Comparison of ENCODE assay signal across 14 cellular contexts in the genomic region with DNA sequence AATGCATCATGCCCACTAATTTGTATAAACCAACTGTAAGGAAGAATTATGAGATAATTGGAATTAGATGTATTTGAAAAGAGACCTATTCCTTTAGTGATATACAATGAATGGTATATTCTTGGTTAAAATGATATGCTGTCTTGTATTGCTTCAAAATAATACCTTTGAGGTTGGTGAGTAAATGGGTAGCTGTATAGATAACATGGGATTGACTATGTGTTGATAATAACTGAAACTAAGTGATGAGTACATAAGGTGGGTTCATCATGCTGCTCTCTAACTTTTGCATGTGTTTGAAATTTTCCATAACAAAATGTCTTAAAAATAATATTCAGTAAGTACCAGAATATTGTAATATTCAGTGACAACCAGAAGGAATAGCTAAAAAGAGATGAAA.
DNase-seq lines count a peak whose midpoint lies in the region; ATAC-seq, FAIRE-seq and TF ChIP-seq lines count a peak whose summit lies in the region.
"Had no signal": no experiment of that assay in that cellular context is flagged by ENCODE, and none has a peak within 500 bp of the region (broad histone marks: within the 10 kb centered on the region; RNA-seq: fewer than 3 reads in every experiment).

No MANE protein-coding gene starts in this region.

- intact Hi-C loops in MCF 10A (cut with micrococcal nuclease): no loop called here

- CTCF ChIA-PET in A549 (lab: Yijun Ruan, JAX): interaction anchor here (1.0 to 1.7 kb wide), 2 partner anchors 8 to 67 kb away, joined by 3 read pairs; no protein-coding TSS in a partner anchor
- CTCF ChIA-PET in MCF 10A (lab: Yijun Ruan, JAX): interaction anchor here (0.7 to 1.0 kb wide), 3 partner anchors 19 to 310 kb away, joined by 3 read pairs; no protein-coding TSS in a partner anchor

- TF ChIP-seq CTCF in A549 (IDR thresholded peaks at IDR 0.05): no peak
- no peak for TF ChIP-seq CTCF in HFFc6 (IDR thresholded peaks at IDR 0.05)
- no peak for TF ChIP-seq CTCF in MCF 10A (IDR thresholded peaks at IDR 0.05; ENCODE audit: unreplicated experiment)
- no peak for TF ChIP-seq CTCF in suprapubic skin (IDR thresholded peaks at IDR 0.05)

- H3K9me3 ChIP-seq in A549 (no peaks in the 10 kb centered on the region), suprapubic skin (no peaks in the 10 kb centered on the region)

- H3K27me3 Mint-ChIP-seq in HFFc6 (ENCODE audit: insufficient read depth) (no peaks in the 10 kb centered on the region), MCF 10A (ENCODE audit: insufficient read depth, unreplicated experiment) (no peaks in the 10 kb centered on the region)
- H3K27me3 Mint-ChIP-seq: B cell; stimulated activated naive B cell treated with anti-CD40 and anti-IgM and Interleukin-4, amounts not matched to agents 10 μg/mL and 1 μg/mL and 100 μg/mL, for 72 hours had no signal

- H3K27me3 ChIP-seq in suprapubic skin: no peaks in the 10 kb centered on the region
- H3K27me3 ChIP-seq: neural progenitor cell had no signal

- TF ChIP-seq RAD21 in A549 (conservative IDR thresholded peaks at IDR 0.05 in 1 of 2, IDR thresholded peaks at IDR 0.05 in 1 of 2): no peak

- H3K4me1 Mint-ChIP-seq in HFFc6 (ENCODE audit: low read depth) (peaks cover 55% of the 10 kb centered on the region), MCF 10A (ENCODE audit: insufficient read depth, unreplicated experiment) (peaks cover 31% of the 10 kb centered on the region)
- H3K4me1 Mint-ChIP-seq in stimulated activated effector memory CD8-positive, alpha-beta T cell treated with anti-CD3 and anti-CD28 coated beads, Interleukin-12 subunit alpha, Interleukin-12 subunit beta, amount 100 ng/mL, for 72 hours: peaks cover 17% of the 10 kb centered on the region
- H3K4me1 Mint-ChIP-seq: B cell, neural progenitor cell had no signal

- TF ChIP-seq POLR2A in A549 (IDR thresholded peaks at IDR 0.05; ENCODE audit: low read length) (no peak), suprapubic skin (IDR thresholded peaks at IDR 0.05) (no peak)

- H3K4me3 Mint-ChIP-seq in HFFc6: no peak overlapping the region
- no peak overlapping the region for H3K4me3 Mint-ChIP-seq in MCF 10A (ENCODE audit: unreplicated experiment)
- H3K4me3 Mint-ChIP-seq in stimulated activated effector memory CD8-positive, alpha-beta T cell treated with anti-CD3 and anti-CD28 coated beads, Interleukin-12 subunit alpha, Interleukin-12 subunit beta, amount 100 ng/mL, for 72 hours: no peak overlapping the region
- H3K4me3 Mint-ChIP-seq: B cell; neural progenitor cell; stimulated activated naive B cell treated with anti-CD40 and anti-IgM and Interleukin-4, amounts not matched to agents 10 μg/mL and 1 μg/mL and 100 μg/mL, for 72 hours had no signal

- H3K27ac ChIP-seq in A549 (peak overlapping the region; percentile 68 to 85), suprapubic skin (no peak overlapping the region)
- H3K27ac ChIP-seq: neural progenitor cell had no signal

- H3K4me2 ChIP-seq in A549: peak overlapping the region; percentile 49
- H3K4me2 ChIP-seq: neural progenitor cell had no signal

- POLR2A ChIA-PET in A549 (lab: Yijun Ruan, JAX) (interaction anchor here (2.2 kb wide), 1 partner anchor 313 kb away, joined by 9 read pairs; a partner anchor contains a TSS), MCF 10A (lab: Yijun Ruan, JAX) (interaction anchor here (0.7 to 0.8 kb wide), 2 partner anchors 16 to 32 kb away, joined by 3 to 4 read pairs; no protein-coding TSS in a partner anchor)

- BruUV-seq in MCF 10A (replicated peaks; lab: Mats Ljungman, UMichigan): no TSS peak

- H3K36me3 Mint-ChIP-seq in HFFc6 (ENCODE audit: low read depth) (no peaks in the 10 kb centered on the region), MCF 10A (ENCODE audit: insufficient read depth, unreplicated experiment) (no peaks in the 10 kb centered on the region)
- no peaks in the 10 kb centered on the region for H3K36me3 Mint-ChIP-seq in stimulated activated effector memory CD8-positive, alpha-beta T cell treated with anti-CD3 and anti-CD28 coated beads, Interleukin-12 subunit alpha, Interleukin-12 subunit beta, amount 100 ng/mL, for 72 hours
- H3K36me3 Mint-ChIP-seq: neural progenitor cell; stimulated activated naive B cell treated with anti-CD40 and anti-IgM and Interleukin-4, amounts not matched to agents 10 μg/mL and 1 μg/mL and 100 μg/mL, for 72 hours had no signal

- TF ChIP-seq EP300 in A549 (IDR thresholded peaks at IDR 0.05) (no peak), suprapubic skin (IDR thresholded peaks at IDR 0.05) (no peak)

- DNase-seq in A549 (ENCODE audit: low read depth in 1 of 2, low spot score in 1 of 2) (no peak), HFFc6 (no peak), MCF 10A (ENCODE audit: unreplicated experiment) (no peak), suprapubic skin (ENCODE audit: low spot score in 2 of 2) (no peak)
- no peak for DNase-seq in stimulated activated effector memory CD8-positive, alpha-beta T cell treated with anti-CD3 and anti-CD28 coated beads, Interleukin-12 subunit alpha, Interleukin-12 subunit beta, amount 100 ng/mL, for 72 hours (ENCODE audit: low spot score in 2 of 2)
- no peak for DNase-seq in stimulated activated CD4-positive, alpha-beta T cell treated with anti-CD3 and anti-CD28 coated beads, Interleukin-4, amount 100 ng/mL, for 24 hours
- DNase-seq: activated CD4-positive, alpha-beta T cell treated with anti-CD3 and anti-CD28 coated beads, Interleukin-2, amount 50 U/mL, for 1 hour; NCI-H2171 treated with DMSO at 0.1 percent for 48 hours; stimulated activated CD4-positive, alpha-beta T cell treated with anti-CD3 and anti-CD28 coated beads, Interleukin-12 subunit alpha, Interleukin-12 subunit beta, amount 100 ng/mL, for 4 hours; stimulated activated naive B cell treated with anti-CD40 and anti-IgM and Interleukin-4, amounts not matched to agents 10 μg/mL and 1 μg/mL and 100 μg/mL, for 72 hours had no signal

- H3K36me3 ChIP-seq in suprapubic skin: no peaks in the 10 kb centered on the region
- H3K36me3 ChIP-seq: neural progenitor cell had no signal

- FAIRE-seq in A549 (lab: Jason Lieb, UNC): no peak
- FAIRE-seq: HepG2 had no signal

- peak overlapping the region; percentile 84; the same call in 1 of the 2 replicates for H3K27ac Mint-ChIP-seq in HFFc6
- H3K27ac Mint-ChIP-seq in MCF 10A (ENCODE audit: low read depth, unreplicated experiment): peak overlapping the region; percentile 93
- peak overlapping the region; percentile 67 for H3K27ac Mint-ChIP-seq in stimulated activated effector memory CD8-positive, alpha-beta T cell treated with anti-CD3 and anti-CD28 coated beads, Interleukin-12 subunit alpha, Interleukin-12 subunit beta, amount 100 ng/mL, for 72 hours
- H3K27ac Mint-ChIP-seq: B cell; neural progenitor cell; stimulated activated naive B cell treated with anti-CD40 and anti-IgM and Interleukin-4, amounts not matched to agents 10 μg/mL and 1 μg/mL and 100 μg/mL, for 72 hours had no signal

- ATAC-seq in A549: no peak
- peak; percentile 98 for ATAC-seq in stimulated activated effector memory CD8-positive, alpha-beta T cell treated with anti-CD3 and anti-CD28 coated beads, Interleukin-12 subunit alpha, Interleukin-12 subunit beta, amount 100 ng/mL, for 72 hours
- ATAC-seq in HG03439 (IDR thresholded peaks at IDR 0.05; ENCODE audit: unreplicated experiment): no peak
- ATAC-seq: HepG2; stimulated activated naive B cell treated with anti-CD40 and anti-IgM and Interleukin-4, amounts not matched to agents 10 μg/mL and 1 μg/mL and 100 μg/mL, for 72 hours had no signal

- H3K9me3 Mint-ChIP-seq in HFFc6: no peaks in the 10 kb centered on the region
- H3K9me3 Mint-ChIP-seq in MCF 10A (ENCODE audit: unreplicated experiment): no peaks in the 10 kb centered on the region
- H3K9me3 Mint-ChIP-seq in stimulated activated effector memory CD8-positive, alpha-beta T cell treated with anti-CD3 and anti-CD28 coated beads, Interleukin-12 subunit alpha, Interleukin-12 subunit beta, amount 100 ng/mL, for 72 hours: no peaks in the 10 kb centered on the region
- H3K9me3 Mint-ChIP-seq: neural progenitor cell; stimulated activated naive B cell treated with anti-CD40 and anti-IgM and Interleukin-4, amounts not matched to agents 10 μg/mL and 1 μg/mL and 100 μg/mL, for 72 hours had no signal

- no peak overlapping the region for H3K4me3 ChIP-seq in A549
- no peak overlapping the region for H3K4me3 ChIP-seq in suprapubic skin
- H3K4me3 ChIP-seq: neural progenitor cell had no signal

- peaks cover 47% of the 10 kb centered on the region for H3K4me1 ChIP-seq in A549
- peaks cover 11% of the 10 kb centered on the region for H3K4me1 ChIP-seq in suprapubic skin
- H3K4me1 ChIP-seq: neural progenitor cell had no signal

TF ChIP-seq in A549, 52 proteins besides CTCF, POLR2A, EP300 and RAD21 (continues in another document):
- TF ChIP-seq, protein P1, sequence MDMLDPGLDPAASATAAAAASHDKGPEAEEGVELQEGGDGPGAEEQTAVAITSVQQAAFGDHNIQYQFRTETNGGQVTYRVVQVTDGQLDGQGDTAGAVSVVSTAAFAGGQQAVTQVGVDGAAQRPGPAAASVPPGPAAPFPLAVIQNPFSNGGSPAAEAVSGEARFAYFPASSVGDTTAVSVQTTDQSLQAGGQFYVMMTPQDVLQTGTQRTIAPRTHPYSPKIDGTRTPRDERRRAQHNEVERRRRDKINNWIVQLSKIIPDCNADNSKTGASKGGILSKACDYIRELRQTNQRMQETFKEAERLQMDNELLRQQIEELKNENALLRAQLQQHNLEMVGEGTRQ (IDR thresholded peaks at IDR 0.05): no peak
- TF ChIP-seq, protein P2, sequence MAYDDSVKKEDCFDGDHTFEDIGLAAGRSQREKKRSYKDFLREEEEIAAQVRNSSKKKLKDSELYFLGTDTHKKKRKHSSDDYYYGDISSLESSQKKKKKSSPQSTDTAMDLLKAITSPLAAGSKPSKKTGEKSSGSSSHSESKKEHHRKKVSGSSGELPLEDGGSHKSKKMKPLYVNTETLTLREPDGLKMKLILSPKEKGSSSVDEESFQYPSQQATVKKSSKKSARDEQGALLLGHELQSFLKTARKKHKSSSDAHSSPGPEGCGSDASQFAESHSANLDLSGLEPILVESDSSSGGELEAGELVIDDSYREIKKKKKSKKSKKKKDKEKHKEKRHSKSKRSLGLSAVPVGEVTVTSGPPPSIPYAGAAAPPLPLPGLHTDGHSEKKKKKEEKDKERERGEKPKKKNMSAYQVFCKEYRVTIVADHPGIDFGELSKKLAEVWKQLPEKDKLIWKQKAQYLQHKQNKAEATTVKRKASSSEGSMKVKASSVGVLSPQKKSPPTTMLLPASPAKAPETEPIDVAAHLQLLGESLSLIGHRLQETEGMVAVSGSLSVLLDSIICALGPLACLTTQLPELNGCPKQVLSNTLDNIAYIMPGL (CRISPR knock-in tag; IDR thresholded peaks at IDR 0.05; ENCODE audit: borderline replicate concordance): no peak
- TF ChIP-seq, protein P3, sequence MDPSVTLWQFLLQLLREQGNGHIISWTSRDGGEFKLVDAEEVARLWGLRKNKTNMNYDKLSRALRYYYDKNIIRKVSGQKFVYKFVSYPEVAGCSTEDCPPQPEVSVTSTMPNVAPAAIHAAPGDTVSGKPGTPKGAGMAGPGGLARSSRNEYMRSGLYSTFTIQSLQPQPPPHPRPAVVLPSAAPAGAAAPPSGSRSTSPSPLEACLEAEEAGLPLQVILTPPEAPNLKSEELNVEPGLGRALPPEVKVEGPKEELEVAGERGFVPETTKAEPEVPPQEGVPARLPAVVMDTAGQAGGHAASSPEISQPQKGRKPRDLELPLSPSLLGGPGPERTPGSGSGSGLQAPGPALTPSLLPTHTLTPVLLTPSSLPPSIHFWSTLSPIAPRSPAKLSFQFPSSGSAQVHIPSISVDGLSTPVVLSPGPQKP (IDR thresholded peaks at IDR 0.05; ENCODE audit: low read depth, low read length): no peak
